In the genomic region with DNA sequence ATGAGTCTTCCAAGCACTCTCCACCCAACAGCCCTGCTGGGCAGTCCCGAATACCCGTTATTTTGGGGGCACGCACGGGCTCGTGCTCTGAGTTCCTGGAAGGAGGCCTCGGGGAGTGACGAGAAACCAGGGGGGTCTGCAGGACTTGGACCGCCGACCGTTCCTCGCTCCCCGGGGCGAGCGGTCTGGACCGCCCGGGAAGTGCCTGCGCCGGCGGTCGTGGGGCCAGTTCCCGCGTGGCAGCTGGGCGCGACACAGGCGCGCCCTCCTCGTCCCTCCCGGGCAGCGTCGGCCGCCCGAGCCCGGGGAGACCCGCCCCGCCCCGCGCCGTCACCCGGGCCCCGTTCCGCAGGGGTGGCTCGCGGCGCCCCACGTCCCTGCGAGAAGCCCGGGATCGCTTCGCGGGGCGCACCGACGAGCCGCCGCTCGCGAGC, we compare ENCODE assay signal across 8 cellular contexts.
DNase-seq lines count a peak whose midpoint lies in the region; ATAC-seq, FAIRE-seq and TF ChIP-seq lines count a peak whose summit lies in the region.

No MANE protein-coding gene starts in this region.

- no peak for DNase-seq in GM12865 (ENCODE audit: low read depth)
- peak; percentile 57 for DNase-seq in KBM-7
- no peak for DNase-seq in adipocyte (ENCODE audit: low read depth)
- DNase-seq in hepatic stellate cell (ENCODE audit: low spot score): peak; percentile 49
- no peak for DNase-seq in retinal pigment epithelial cell (ENCODE audit: low read depth)
- no peak for DNase-seq in RCC 7860 (ENCODE audit: low spot score)
- no peak for DNase-seq in cerebellar cortex (ENCODE audit: low spot score)

- no peak for FAIRE-seq in RCC 7860 (lab: Jason Lieb, UNC)

- no peaks in the 10 kb centered on the region for H3K36me3 ChIP-seq in adipocyte (ENCODE audit: control insufficient read depth, insufficient read depth, low read length, severe bottlenecking)

- no peaks in the 10 kb centered on the region for H3K27me3 ChIP-seq in adipocyte (replicated peaks; ENCODE audit: control insufficient read depth, insufficient read depth, low read length)

- in situ Hi-C loops in KBM-7 (cut with MboI; ENCODE audit: low pct_unique_long_range_greater_than_20kb, low sequenced_read_pairs): no loop called here

- TF ChIP-seq CTCF in GM12865 (IDR thresholded peaks at IDR 0.05; ENCODE audit: insufficient read depth, low read depth, low read length, missing control alignments) (no peak), retinal pigment epithelial cell (conservative IDR thresholded peaks at IDR 0.05; ENCODE audit: low read depth, low read length) (no peak)

- H3K9me3 ChIP-seq in adipocyte (ENCODE audit: control insufficient read depth, low read length): no peaks in the 10 kb centered on the region

- H3K4me3 ChIP-seq in GM12865 (ENCODE audit: low read depth, low read length): peak overlapping the region; percentile 81
- H3K4me3 ChIP-seq in adipocyte (ENCODE audit: low read length): peak overlapping the region; percentile 93
- peak overlapping the region; percentile 79 for H3K4me3 ChIP-seq in retinal pigment epithelial cell (ENCODE audit: low read length)

- peak overlapping the region; percentile 94 for H3K9ac ChIP-seq in adipocyte (ENCODE audit: low read length)

- H3K4me1 ChIP-seq in adipocyte (ENCODE audit: control insufficient read depth, insufficient read depth, low read length): peaks cover 24% of the 10 kb centered on the region

- peak; percentile 38 for ATAC-seq in GM21737 (IDR thresholded peaks at IDR 0.05; ENCODE audit: unreplicated experiment)

Comparison
In these comparisons a context has a peak if more than half of its experiments do, and no peak if none do; other contexts are left out.
1. DNase-seq: peak in KBM-7 (single experiment) and hepatic stellate cell (single experiment); none in GM12865 (single experiment), adipocyte (single experiment), retinal pigment epithelial cell (single experiment), RCC 7860 (single experiment) and cerebellar cortex (single experiment).
2. Peak in every context shown above with its lines, with median percentiles within 50 percentile points of each other: H3K4me3 ChIP-seq.